Comparison of ENCODE assay signal across 10 cellular contexts in genomic region chr9:99103505-99103904, GRCh38. TPM values are rescaled to one million over a fixed set of nuclear protein-coding genes. Genes with fewer than 3 reads are reported as not detected.
DNase-seq lines count a peak whose midpoint lies in the region; ATAC-seq and TF ChIP-seq lines count a peak whose summit lies in the region.
"Had no signal": no experiment of that assay in that cellular context is flagged by ENCODE, and none has a peak within 500 bp of the region (broad histone marks: within the 10 kb centered on the region; RNA-seq: fewer than 3 reads in every experiment).

No MANE protein-coding gene starts in this region.

- no peaks in the 10 kb centered on the region for H3K36me3 ChIP-seq in hepatocyte (replicated peaks; ENCODE audit: insufficient read depth, low read depth)

- CTCF ChIA-PET in WTC11 (lab: Charles Lee) = interaction anchor here (0.6 to 2.3 kb wide), 8 partner anchors 27 to 312 kb away, joined by 3 to 7 read pairs (median 4); no protein-coding TSS in a partner anchor

- H3K4me3 Mint-ChIP-seq in WTC11 = peak overlapping the region; percentile 88

- DNase-seq in G401 (ENCODE audit: low spot score) (peak; percentile 48), WTC11 (ENCODE audit: low spot score) (no peak), hepatocyte (ENCODE audit: low spot score) (peak; percentile 20), retina (peak; percentile 25), NCI-H446 (lab: John Stamatoyannopoulos, UW) (no peak), NCI-H1417 treated with DMSO at 0.1 percent for 48 hours (lab: John Stamatoyannopoulos, UW) (no peak)
- DNase-seq in activated CD4-positive, CD25-positive, alpha-beta regulatory T cell treated with anti-CD3 and anti-CD28 coated beads, Interleukin-2, amount 50 U/mL, for 72 hours = no peak
- DNase-seq: stimulated activated CD8-positive, alpha-beta memory T cell treated with anti-CD3 and anti-CD28 coated beads, Interleukin-4, amount 100 ng/mL, for 48 hours had no signal

- H3K27me3 ChIP-seq in hepatocyte = no peaks in the 10 kb centered on the region

- no peaks in the 10 kb centered on the region for H3K36me3 Mint-ChIP-seq in WTC11

- no peaks in the 10 kb centered on the region for H3K9me3 ChIP-seq in hepatocyte (ENCODE audit: low read depth)

- H3K4me1 Mint-ChIP-seq in WTC11 = peaks cover 38% of the 10 kb centered on the region

- peaks cover 24% of the 10 kb centered on the region for H4K20me1 ChIP-seq in hepatocyte (ENCODE audit: insufficient read depth, poor library complexity, severe bottlenecking)

- H3K4me3 ChIP-seq in hepatocyte = no peak overlapping the region

- ATAC-seq in WTC11 = no peak
- no peak for ATAC-seq in GM19328 (IDR thresholded peaks at IDR 0.05; ENCODE audit: unreplicated experiment)
- ATAC-seq: HCT116 had no signal

- in situ Hi-C loops in G401 (cut with HindIII; ENCODE audit: low sequenced_read_pairs) = no loop called here

- H3K4me1 ChIP-seq in hepatocyte (ENCODE audit: insufficient read depth) = peaks cover 13% of the 10 kb centered on the region

- no peak for TF ChIP-seq CTCF in WTC11 (IDR thresholded peaks at IDR 0.05)
- TF ChIP-seq CTCF in hepatocyte (IDR thresholded peaks at IDR 0.05; ENCODE audit: poor library complexity) = no peak

- H2AFZ ChIP-seq in hepatocyte = peak overlapping the region; percentile 52

- no peaks in the 10 kb centered on the region for H3K9me2 ChIP-seq in hepatocyte (replicated peaks; ENCODE audit: insufficient read depth)

- peaks cover 18% of the 10 kb centered on the region for H3K27me3 Mint-ChIP-seq in WTC11 (ENCODE audit: low read depth)

- peaks cover 31% of the 10 kb centered on the region for H3K79me2 ChIP-seq in hepatocyte

- POLR2A ChIA-PET in WTC11 (lab: Charles Lee) = no interaction called here

- peaks cover 9% of the 10 kb centered on the region; the same call in 1 of the 2 replicates for H3K9me3 Mint-ChIP-seq in WTC11

- H3K27ac ChIP-seq in hepatocyte = peak overlapping the region; percentile 86

- H3K4me2 ChIP-seq in hepatocyte = peak overlapping the region; percentile 91

- WGBS in hepatocyte (ENCODE audit: low lambda C conversion rate, missing lambda C conversion rate) = 49% methylated on average over 6 of the region's 6 CpGs

- H3K27ac Mint-ChIP-seq in WTC11 = no peak overlapping the region

TF ChIP-seq in WTC11, 78 proteins besides CTCF, POLR2A, EP300 and RAD21 (continues in another document):
- no peak for TF ChIP-seq ARID4B (CRISPR knock-in tag; IDR thresholded peaks at IDR 0.05; ENCODE audit: borderline replicate concordance)
- TF ChIP-seq, protein P1, sequence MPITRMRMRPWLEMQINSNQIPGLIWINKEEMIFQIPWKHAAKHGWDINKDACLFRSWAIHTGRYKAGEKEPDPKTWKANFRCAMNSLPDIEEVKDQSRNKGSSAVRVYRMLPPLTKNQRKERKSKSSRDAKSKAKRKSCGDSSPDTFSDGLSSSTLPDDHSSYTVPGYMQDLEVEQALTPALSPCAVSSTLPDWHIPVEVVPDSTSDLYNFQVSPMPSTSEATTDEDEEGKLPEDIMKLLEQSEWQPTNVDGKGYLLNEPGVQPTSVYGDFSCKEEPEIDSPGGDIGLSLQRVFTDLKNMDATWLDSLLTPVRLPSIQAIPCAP (CRISPR knock-in tag; IDR thresholded peaks at IDR 0.05) = no peak
- TF ChIP-seq SMAD3 (CRISPR knock-in tag; IDR thresholded peaks at IDR 0.05; ENCODE audit: borderline replicate concordance) = no peak
- TF ChIP-seq, protein P2, sequence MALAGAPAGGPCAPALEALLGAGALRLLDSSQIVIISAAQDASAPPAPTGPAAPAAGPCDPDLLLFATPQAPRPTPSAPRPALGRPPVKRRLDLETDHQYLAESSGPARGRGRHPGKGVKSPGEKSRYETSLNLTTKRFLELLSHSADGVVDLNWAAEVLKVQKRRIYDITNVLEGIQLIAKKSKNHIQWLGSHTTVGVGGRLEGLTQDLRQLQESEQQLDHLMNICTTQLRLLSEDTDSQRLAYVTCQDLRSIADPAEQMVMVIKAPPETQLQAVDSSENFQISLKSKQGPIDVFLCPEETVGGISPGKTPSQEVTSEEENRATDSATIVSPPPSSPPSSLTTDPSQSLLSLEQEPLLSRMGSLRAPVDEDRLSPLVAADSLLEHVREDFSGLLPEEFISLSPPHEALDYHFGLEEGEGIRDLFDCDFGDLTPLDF (CRISPR knock-in tag; IDR thresholded peaks at IDR 0.05) = no peak
- no peak for TF ChIP-seq PRRX2 (CRISPR knock-in tag; IDR thresholded peaks at IDR 0.05)
- no peak for TF ChIP-seq AR (CRISPR knock-in tag; IDR thresholded peaks at IDR 0.05)
- no peak for TF ChIP-seq CREM (CRISPR knock-in tag; IDR thresholded peaks at IDR 0.05)
- TF ChIP-seq, protein P3, sequence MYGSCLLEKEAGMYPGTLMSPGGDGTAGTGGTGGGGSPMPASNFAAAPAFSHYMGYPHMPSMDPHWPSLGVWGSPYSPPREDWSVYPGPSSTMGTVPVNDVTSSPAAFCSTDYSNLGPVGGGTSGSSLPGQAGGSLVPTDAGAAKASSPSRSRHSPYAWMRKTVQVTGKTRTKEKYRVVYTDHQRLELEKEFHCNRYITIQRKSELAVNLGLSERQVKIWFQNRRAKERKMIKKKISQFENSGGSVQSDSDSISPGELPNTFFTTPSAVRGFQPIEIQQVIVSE (CRISPR knock-in tag; IDR thresholded peaks at IDR 0.05; ENCODE audit: borderline replicate concordance) = no peak
- TF ChIP-seq PREB (CRISPR knock-in tag; IDR thresholded peaks at IDR 0.05; ENCODE audit: borderline replicate concordance) = no peak
- TF ChIP-seq, protein P4, sequence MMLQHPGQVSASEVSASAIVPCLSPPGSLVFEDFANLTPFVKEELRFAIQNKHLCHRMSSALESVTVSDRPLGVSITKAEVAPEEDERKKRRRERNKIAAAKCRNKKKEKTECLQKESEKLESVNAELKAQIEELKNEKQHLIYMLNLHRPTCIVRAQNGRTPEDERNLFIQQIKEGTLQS (CRISPR knock-in tag; conservative IDR thresholded peaks at IDR 0.05) = no peak
- TF ChIP-seq SP1 (CRISPR knock-in tag; conservative IDR thresholded peaks at IDR 0.05) = no peak
- no peak for TF ChIP-seq ZNF416 (CRISPR knock-in tag; IDR thresholded peaks at IDR 0.05)
- no peak for TF ChIP-seq KAT7 (CRISPR knock-in tag; IDR thresholded peaks at IDR 0.05; ENCODE audit: borderline replicate concordance)

RNA-seq across cellular contexts. Expression of gene TGFBR1, which starts 1.4 kb away (rescaled TPM):
- 16.2 and 16.9 TPM in 2 replicates for total RNA-seq in G401 (2014; rRNA removed; shearing (Covaris generic))
- total RNA-seq in WTC11 (2021) (39.0 to 44.6 TPM (median 42.4 TPM) in 3 replicates), hepatocyte (74.2 and 79.4 TPM in 2 replicates)
- 31.5 and 41.7 TPM in 2 replicates for polyA plus RNA-seq in hepatocyte

Comparison
In these comparisons a context has a peak if more than half of its experiments do, and no peak if none do; other contexts are left out.
1. DNase-seq: peak in G401 (single experiment), hepatocyte (single experiment) and retina (single experiment); none in WTC11 (single experiment), NCI-H446 (0 of 2), NCI-H1417 treated with DMSO at 0.1 percent for 48 hours (single experiment) and activated CD4-positive, CD25-positive, alpha-beta regulatory T cell treated with anti-CD3 and anti-CD28 coated beads, Interleukin-2, amount 50 U/mL, for 72 hours (single experiment).